Comparison of ENCODE assay signal across 13 cellular contexts in genomic region chr9:99385814-99386279, GRCh38.
A peak's percentile ranks its signal among the peaks of the same experiment; 100 is the strongest.
DNase-seq lines count a peak whose midpoint lies in the region; ATAC-seq, FAIRE-seq and TF ChIP-seq lines count a peak whose summit lies in the region.
"Had no signal": no experiment of that assay in that cellular context is flagged by ENCODE, and none has a peak within 500 bp of the region (broad histone marks: within the 10 kb centered on the region; RNA-seq: fewer than 3 reads in every experiment).

No MANE protein-coding gene starts in this region.

- H3K9me3 ChIP-seq in left lung = no peaks in the 10 kb centered on the region
- no peaks in the 10 kb centered on the region for H3K9me3 ChIP-seq in uterus

- H3K27me3 ChIP-seq in left lung (no peaks in the 10 kb centered on the region), uterus (no peaks in the 10 kb centered on the region)

- no peak overlapping the region for H3K4me3 Mint-ChIP-seq in activated CD4-positive, alpha-beta memory T cell treated with anti-CD3 and anti-CD28 coated beads, Interleukin-2, amount 10 ng/mL, durations not matched to agents 7 days and 5 days
- H3K4me3 Mint-ChIP-seq: activated naive CD8-positive, alpha-beta T cell treated with anti-CD3 and anti-CD28 coated beads, Interleukin-2, amount 50 U/mL, for 24 hours; CD8-positive, alpha-beta T cell; dendritic cell treated with granulocyte-macrophage colony-stimulating factor and Interleukin-4, amounts not matched to agents 40 ng/mL and 50 ng/mL, for 4 days had no signal

- H3K36me3 ChIP-seq in left lung = no peaks in the 10 kb centered on the region
- H3K36me3 ChIP-seq in uterus = no peaks in the 10 kb centered on the region

- H3K4me1 Mint-ChIP-seq in activated CD4-positive, alpha-beta memory T cell treated with anti-CD3 and anti-CD28 coated beads, Interleukin-2, amount 10 ng/mL, durations not matched to agents 7 days and 5 days = no peaks in the 10 kb centered on the region
- H3K4me1 Mint-ChIP-seq: activated naive CD8-positive, alpha-beta T cell treated with anti-CD3 and anti-CD28 coated beads, Interleukin-2, amount 50 U/mL, for 24 hours had no signal

- CTCF ChIA-PET in activated CD4-positive, alpha-beta memory T cell treated with anti-CD3 and anti-CD28 coated beads, Interleukin-2, amount 10 ng/mL, durations not matched to agents 7 days and 5 days (lab: Charles Lee) = no interaction called here

- TF ChIP-seq POLR2A in uterus (IDR thresholded peaks at IDR 0.05) = no peak

- no peak overlapping the region for H3K4me3 ChIP-seq in left lung
- no peak overlapping the region for H3K4me3 ChIP-seq in uterus

- H3K36me3 Mint-ChIP-seq in activated CD4-positive, alpha-beta memory T cell treated with anti-CD3 and anti-CD28 coated beads, Interleukin-2, amount 10 ng/mL, durations not matched to agents 7 days and 5 days (ENCODE audit: low read depth) = no peaks in the 10 kb centered on the region
- H3K36me3 Mint-ChIP-seq: CD8-positive, alpha-beta T cell had no signal

- intact Hi-C loops in left lung (cut with DNase I) = no loop called here
- intact Hi-C loops in uterus (cut with DNase I; ENCODE audit: low total_unique reads) = no loop called here

- no peaks in the 10 kb centered on the region for H3K9me3 Mint-ChIP-seq in activated CD4-positive, alpha-beta memory T cell treated with anti-CD3 and anti-CD28 coated beads, Interleukin-2, amount 10 ng/mL, durations not matched to agents 7 days and 5 days
- H3K9me3 Mint-ChIP-seq: activated naive CD8-positive, alpha-beta T cell treated with anti-CD3 and anti-CD28 coated beads, Interleukin-2, amount 50 U/mL, for 24 hours; CD8-positive, alpha-beta T cell; dendritic cell treated with granulocyte-macrophage colony-stimulating factor and Interleukin-4, amounts not matched to agents 40 ng/mL and 50 ng/mL, for 4 days had no signal

- POLR2A ChIA-PET in activated CD4-positive, alpha-beta memory T cell treated with anti-CD3 and anti-CD28 coated beads, Interleukin-2, amount 10 ng/mL, durations not matched to agents 7 days and 5 days (lab: Charles Lee) = no interaction called here

- H3K27ac Mint-ChIP-seq in activated CD4-positive, alpha-beta memory T cell treated with anti-CD3 and anti-CD28 coated beads, Interleukin-2, amount 10 ng/mL, durations not matched to agents 7 days and 5 days = no peak overlapping the region
- H3K27ac Mint-ChIP-seq: activated naive CD8-positive, alpha-beta T cell treated with anti-CD3 and anti-CD28 coated beads, Interleukin-2, amount 50 U/mL, for 24 hours; CD8-positive, alpha-beta T cell; dendritic cell treated with granulocyte-macrophage colony-stimulating factor and Interleukin-4, amounts not matched to agents 40 ng/mL and 50 ng/mL, for 4 days had no signal

- peak; percentile 47 for ATAC-seq in left lung
- ATAC-seq: activated naive CD8-positive, alpha-beta T cell treated with anti-CD3 and anti-CD28 coated beads, Interleukin-2, amount 50 U/mL, for 24 hours; CD8-positive, alpha-beta T cell; sciatic nerve had no signal

- H3K4me1 ChIP-seq in left lung (no peaks in the 10 kb centered on the region), uterus (no peaks in the 10 kb centered on the region)

- peaks cover 28% of the 10 kb centered on the region for H3K27me3 Mint-ChIP-seq in activated CD4-positive, alpha-beta memory T cell treated with anti-CD3 and anti-CD28 coated beads, Interleukin-2, amount 10 ng/mL, durations not matched to agents 7 days and 5 days

- H3K27ac ChIP-seq in left lung (no peak overlapping the region), uterus (no peak overlapping the region)

- TF ChIP-seq CTCF in left lung (IDR thresholded peaks at IDR 0.05) (no peak), uterus (IDR thresholded peaks at IDR 0.05) (no peak)

- DNase-seq in D341Med (ENCODE audit: low spot score) = peak; percentile 80
- peak; percentile 13 for DNase-seq in HT1080 (ENCODE audit: low read depth)
- DNase-seq in brain pericyte (ENCODE audit: low read depth, low spot score) = peak; percentile 20
- DNase-seq in left lung = peak in 1 of 2 donors; percentile 68
- no peak for DNase-seq in activated CD4-positive, alpha-beta memory T cell treated with anti-CD3 and anti-CD28 coated beads, Interleukin-2, amount 10 ng/mL, durations not matched to agents 7 days and 5 days
- DNase-seq in uterus = no peak
- no peak for DNase-seq in NCI-H1436 treated with DMSO at 0.1 percent for 48 hours (lab: John Stamatoyannopoulos, UW)
- DNase-seq in frontal cortex (ENCODE audit: low spot score in 2 of 2) = no peak
- DNase-seq: activated CD4-positive, CD25-positive, alpha-beta regulatory T cell; activated naive CD8-positive, alpha-beta T cell treated with anti-CD3 and anti-CD28 coated beads, Interleukin-2, amount 50 U/mL, for 24 hours; CD8-positive, alpha-beta T cell had no signal

- no peak for FAIRE-seq in frontal cortex (lab: Jason Lieb, UNC)

Comparison
In these comparisons a context has a peak if more than half of its experiments do, and no peak if none do; other contexts are left out.
1. DNase-seq: peak in D341Med (single experiment), HT1080 (single experiment) and brain pericyte (single experiment); none in activated CD4-positive, alpha-beta memory T cell treated with anti-CD3 and anti-CD28 coated beads, Interleukin-2, amount 10 ng/mL, durations not matched to agents 7 days and 5 days (single experiment), uterus (0 of 2), NCI-H1436 treated with DMSO at 0.1 percent for 48 hours (single experiment) and frontal cortex (0 of 2).